ENCODE assay signal across 15 cellular contexts in genomic region chr16:510066-510465, GRCh38. TPM values are rescaled to one million over a fixed set of nuclear protein-coding genes. Genes with fewer than 3 reads are reported as not detected.
"Had no signal": no experiment of that assay in that cellular context is flagged by ENCODE, and none has a peak within 500 bp of the region (broad histone marks: within the 10 kb centered on the region; RNA-seq: fewer than 3 reads in every experiment).

No MANE protein-coding gene starts in this region.

RNA-seq across cellular contexts. Expression of gene PRR35, which starts 50.1 kb away (rescaled TPM):
- total RNA-seq: activated naive CD4-positive, alpha-beta T cell treated with anti-CD3 and anti-CD28 coated beads for 36 hours; activated naive CD4-positive, alpha-beta T cell treated with anti-CD3 and anti-CD28 coated beads, Interleukin-2, amount 50 U/mL, for 72 hours; activated naive CD8-positive, alpha-beta T cell treated with anti-CD3 and anti-CD28 coated beads for 36 hours; activated naive CD8-positive, alpha-beta T cell treated with anti-CD3 and anti-CD28 coated beads, Interleukin-2, amount 10 ng/mL, durations not matched to agents 7 days and 5 days; activated T-helper 1 cell treated with anti-CD3 and anti-CD28 coated beads, Interleukin-12 subunit alpha, Interleukin-12 subunit beta, Interleukin-2, Interleukin-4 antibody, amounts not matched to agents 30 ng/mL and 10 ng/mL and 1 ng/mL, durations not matched to agents 14 hours and 24 hours and 36 hours; activated T-helper 17 cell treated with anti-CD3 and anti-CD28 coated beads, Interleukin-2, amount 50 U/mL, for 72 hours; activated T-helper 2 cell treated with anti-CD3 and anti-CD28 coated beads, Interferon-gamma antibody, Interleukin-2, Interleukin-4, amounts not matched to agents 10 μg/mL and 5 μg/mL and 100 μg/mL, durations not matched to agents 14 hours and 24 hours and 36 hours; adrenal gland; aorta; ascending aorta; body of pancreas; breast epithelium; bronchial epithelial cell; cardiac septum had no signal
- polyA plus RNA-seq: adrenal gland, cardiac muscle cell had no signal

RNA-seq across cellular contexts. Expression of gene NHLRC4, which starts 56.7 kb away (rescaled TPM):
- total RNA-seq: ascending aorta had no signal
